In genomic region chr19:40348961-40349507, GRCh38 we compare ENCODE assay signal across 8 cellular contexts. TPM values are rescaled to one million over a fixed set of nuclear protein-coding genes. Genes with fewer than 3 reads are reported as not detected.
A peak's percentile ranks its signal among the peaks of the same experiment; 100 is the strongest.
DNase-seq lines count a peak whose midpoint lies in the region; ATAC-seq, FAIRE-seq and TF ChIP-seq lines count a peak whose summit lies in the region.

No MANE protein-coding gene starts in this region.

- peaks cover 9% of the 10 kb centered on the region for H4K20me1 ChIP-seq in astrocyte (ENCODE audit: insufficient read depth, low read length)

- H3K9me3 Mint-ChIP-seq in astrocyte (ENCODE audit: unreplicated experiment): peaks cover 3% of the 10 kb centered on the region
- H3K9me3 Mint-ChIP-seq in stimulated activated naive CD8-positive, alpha-beta T cell treated with anti-CD3 and anti-CD28 coated beads, Interleukin-15, Interleukin-2, amounts not matched to agents 100 ng/mL and 50 ng/mL, for 24 hours: no peaks in the 10 kb centered on the region

- peak overlapping the region; percentile 78 for H2AFZ ChIP-seq in astrocyte (ENCODE audit: low read depth, low read length)

- peak overlapping the region; percentile 72 for H3K27ac ChIP-seq in astrocyte (ENCODE audit: low read depth, low read length)

- H3K36me3 ChIP-seq in astrocyte (ENCODE audit: insufficient read depth, low read length): no peaks in the 10 kb centered on the region

- H3K36me3 Mint-ChIP-seq in astrocyte (ENCODE audit: low read depth, unreplicated experiment): no peaks in the 10 kb centered on the region
- peaks cover 6% of the 10 kb centered on the region for H3K36me3 Mint-ChIP-seq in stimulated activated naive CD8-positive, alpha-beta T cell treated with anti-CD3 and anti-CD28 coated beads, Interleukin-15, Interleukin-2, amounts not matched to agents 100 ng/mL and 50 ng/mL, for 24 hours (ENCODE audit: low read depth)

- H3K79me2 ChIP-seq in astrocyte (ENCODE audit: insufficient read depth, low read length): peaks cover 42% of the 10 kb centered on the region

- peak overlapping the region; percentile 77 for H3K27ac Mint-ChIP-seq in astrocyte (ENCODE audit: unreplicated experiment)
- H3K27ac Mint-ChIP-seq in stimulated activated naive CD8-positive, alpha-beta T cell treated with anti-CD3 and anti-CD28 coated beads, Interleukin-15, Interleukin-2, amounts not matched to agents 100 ng/mL and 50 ng/mL, for 24 hours: peak overlapping the region; percentile 87

- H3K4me1 Mint-ChIP-seq in astrocyte (ENCODE audit: low read depth, unreplicated experiment): peaks cover 5% of the 10 kb centered on the region
- peaks cover 28% of the 10 kb centered on the region for H3K4me1 Mint-ChIP-seq in stimulated activated naive CD8-positive, alpha-beta T cell treated with anti-CD3 and anti-CD28 coated beads, Interleukin-15, Interleukin-2, amounts not matched to agents 100 ng/mL and 50 ng/mL, for 24 hours (ENCODE audit: low read depth)

- no peak for FAIRE-seq in astrocyte (lab: Jason Lieb, UNC)

- TF ChIP-seq CTCF in astrocyte (IDR thresholded peaks at IDR 0.05; ENCODE audit: insufficient read depth, low read depth, low read length): no peak
- no peak for TF ChIP-seq CTCF in omental fat pad (IDR thresholded peaks at IDR 0.05)

- DNase-seq in A172 (ENCODE audit: low spot score) (peak; percentile 60), ELR (ENCODE audit: low read depth) (peak; percentile 37), NCI-H460 (ENCODE audit: extremely low read depth, low read depth) (peak; percentile 11), astrocyte (ENCODE audit: low read depth) (peak; percentile 51), inferior parietal cortex (ENCODE audit: extremely low spot score) (peak; percentile 42), omental fat pad (ENCODE audit: low spot score) (no peak)

- peak overlapping the region; percentile 95 for H3K4me3 Mint-ChIP-seq in astrocyte (ENCODE audit: unreplicated experiment)
- H3K4me3 Mint-ChIP-seq in stimulated activated naive CD8-positive, alpha-beta T cell treated with anti-CD3 and anti-CD28 coated beads, Interleukin-15, Interleukin-2, amounts not matched to agents 100 ng/mL and 50 ng/mL, for 24 hours: peak overlapping the region; percentile 94

- no peaks in the 10 kb centered on the region for H3K27me3 Mint-ChIP-seq in astrocyte (ENCODE audit: low read depth, unreplicated experiment)
- H3K27me3 Mint-ChIP-seq in stimulated activated naive CD8-positive, alpha-beta T cell treated with anti-CD3 and anti-CD28 coated beads, Interleukin-15, Interleukin-2, amounts not matched to agents 100 ng/mL and 50 ng/mL, for 24 hours: no peaks in the 10 kb centered on the region

- peak overlapping the region; percentile 88 for H3K4me3 ChIP-seq in astrocyte (ENCODE audit: insufficient read depth, low read depth, low read length)

- ATAC-seq in omental fat pad (ENCODE audit: low FRiP score): no peak
- no peak for ATAC-seq in GM21423 (IDR thresholded peaks at IDR 0.05; ENCODE audit: unreplicated experiment)

- H3K4me1 ChIP-seq in astrocyte (ENCODE audit: insufficient read depth, low read length): peaks cover 8% of the 10 kb centered on the region

- H3K9me3 ChIP-seq in astrocyte (ENCODE audit: insufficient read depth, low read depth, low read length): no peaks in the 10 kb centered on the region

- H3K4me2 ChIP-seq in astrocyte (ENCODE audit: low read length): peak overlapping the region; percentile 96

- no peaks in the 10 kb centered on the region for H3K27me3 ChIP-seq in astrocyte (ENCODE audit: insufficient read depth, low read length)

- H3K9ac ChIP-seq in astrocyte (ENCODE audit: low read length): peak overlapping the region; percentile 90

RNA-seq across cellular contexts. Expression of gene PLD3, which starts 0.5 kb away (rescaled TPM):
- 328 and 380 TPM in 2 replicates for total RNA-seq in A172 (2014; rRNA removed; shearing (Covaris generic))
- 110 and 113 TPM in 2 replicates for total RNA-seq in NCI-H460 (2014; rRNA removed; shearing (Covaris generic))
- 109 and 942 TPM in 2 replicates for polyA plus RNA-seq in NCI-H460 (2014; cell fraction: nucleus; rRNA removed)
- 728 and 882 TPM in 2 replicates for total RNA-seq in astrocyte
- 100 to 1,000 TPM; 254 to 437 (median 351) TPM for total RNA-seq in omental fat pad

RNA-seq across cellular contexts. Expression of gene C19orf47, which starts 0.8 kb away (rescaled TPM):
- 6.5 and 11.0 TPM in 2 replicates for total RNA-seq in A172 (2014; rRNA removed; shearing (Covaris generic))
- 2.9 and 4.9 TPM in 2 replicates for total RNA-seq in NCI-H460 (2014; rRNA removed; shearing (Covaris generic))
- polyA plus RNA-seq in NCI-H460 (2014; cell fraction: nucleus; rRNA removed): 3.5 and 7.1 TPM in 2 replicates
- 18.2 and 20.6 TPM in 2 replicates for total RNA-seq in astrocyte
- 10 to 100 TPM in 1 of 4 donors, 1 to 10 TPM in 3; 7.6 to 11.9 (median 8.3) TPM for total RNA-seq in omental fat pad

RNA-seq across cellular contexts. Expression of gene HIPK4, which starts 40.9 kb away (rescaled TPM):
- 0.38 TPM in 1 of 2 replicates, not detected in the other for total RNA-seq in A172 (2014; rRNA removed; shearing (Covaris generic))
- total RNA-seq in NCI-H460 (2014; rRNA removed; shearing (Covaris generic)): not detected in 2 replicates
- not detected in 2 replicates for polyA plus RNA-seq in NCI-H460 (2014; cell fraction: nucleus; rRNA removed)
- total RNA-seq in astrocyte (0.12 TPM in 1 of 2 replicates, not detected in the other), omental fat pad (1 to 10 TPM in 1 of 4 donors, under 1 TPM in 1, not detected in 2; 0.24 to 2.2 TPM)
